In genomic region chr17:37368577-37368976, GRCh38 we compare ENCODE assay signal across 18 cellular contexts. TPM values are rescaled to one million over a fixed set of nuclear protein-coding genes. Genes with fewer than 3 reads are reported as not detected.
A peak's percentile ranks its signal among the peaks of the same experiment; 100 is the strongest.
DNase-seq lines count a peak whose midpoint lies in the region; ATAC-seq and TF ChIP-seq lines count a peak whose summit lies in the region.
"Had no signal": no experiment of that assay in that cellular context is flagged by ENCODE, and none has a peak within 500 bp of the region (broad histone marks: within the 10 kb centered on the region; RNA-seq: fewer than 3 reads in every experiment).

No MANE protein-coding gene starts in this region.

- no peak overlapping the region for H3K27ac Mint-ChIP-seq in T-helper 17 cell
- H3K27ac Mint-ChIP-seq: dendritic cell treated with granulocyte-macrophage colony-stimulating factor and Interleukin-4, amounts not matched to agents 40 ng/mL and 50 ng/mL, for 4 days had no signal

- H3K4me1 ChIP-seq in osteoblast (ENCODE audit: insufficient read depth, low read length): peaks cover 5% of the 10 kb centered on the region
- H3K4me1 ChIP-seq: testis had no signal

- H3K4me3 ChIP-seq in osteoblast (ENCODE audit: insufficient read depth, low read length): no peak overlapping the region
- H3K4me3 ChIP-seq in coronary artery: no peak overlapping the region
- H3K4me3 ChIP-seq: mucosa of descending colon, testis had no signal

- H4K20me1 ChIP-seq in osteoblast (ENCODE audit: insufficient read depth, low read length): no peaks in the 10 kb centered on the region

- DNase-seq in H4 (ENCODE audit: low spot score): peak; percentile 25
- peak; percentile 20 for DNase-seq in NOMO-1 treated with dmso at 0.1 percent for 144 hours (lab: John Stamatoyannopoulos, UW; ENCODE audit: unreplicated experiment)
- DNase-seq in osteoblast (ENCODE audit: insufficient read length, low spot score, missing footprints): peak; percentile 53
- DNase-seq in NCI-H345 treated with DMSO at 0.1 percent for 48 hours (lab: John Stamatoyannopoulos, UW; ENCODE audit: unreplicated experiment): no peak
- DNase-seq in coronary artery (ENCODE audit: low spot score): no peak
- DNase-seq in T-helper 17 cell: no peak
- DNase-seq: DMS 273 treated with DMSO at 0.1 percent for 48 hours, HCEC 1CT, MM.1S, mucosa of descending colon, NCI-H2107, nucleus accumbens, T-helper 2 cell, testis had no signal

- H3K4me1 Mint-ChIP-seq in T-helper 17 cell: peaks cover 4% of the 10 kb centered on the region

- H3K27me3 ChIP-seq in osteoblast (ENCODE audit: insufficient read depth, low read length): no peaks in the 10 kb centered on the region
- H3K27me3 ChIP-seq: testis had no signal

- H3K4me2 ChIP-seq in osteoblast (ENCODE audit: insufficient read depth, low read length): no peak overlapping the region

- TF ChIP-seq CTCF in osteoblast (IDR thresholded peaks at IDR 0.05; ENCODE audit: extremely low read depth, low read depth, low read length) (no peak), coronary artery (IDR thresholded peaks at IDR 0.05) (no peak)

- H3K9me3 ChIP-seq in osteoblast (ENCODE audit: low read depth, low read length) (no peaks in the 10 kb centered on the region), T-helper 17 cell (ENCODE audit: control insufficient read depth, low read length, poor library complexity, severe bottlenecking) (no peaks in the 10 kb centered on the region)
- H3K9me3 ChIP-seq: mucosa of descending colon, testis had no signal

- ATAC-seq in esophagus mucosa (peak; percentile 33), T-helper 17 cell (no peak), HG03442 (IDR thresholded peaks at IDR 0.05; ENCODE audit: unreplicated experiment) (no peak)
- ATAC-seq: mucosa of descending colon had no signal

- H3K27ac ChIP-seq in osteoblast (ENCODE audit: low read depth, low read length): no peak overlapping the region
- no peak overlapping the region for H3K27ac ChIP-seq in coronary artery
- H3K27ac ChIP-seq: testis had no signal

- no peaks in the 10 kb centered on the region for H3K36me3 ChIP-seq in osteoblast (ENCODE audit: insufficient read depth, low read length)

- H3K79me2 ChIP-seq in osteoblast (ENCODE audit: insufficient read depth, low read length): no peaks in the 10 kb centered on the region

- H2AFZ ChIP-seq in osteoblast (ENCODE audit: low read length): no peak overlapping the region

- H3K36me3 Mint-ChIP-seq in T-helper 17 cell (ENCODE audit: low read depth): no peaks in the 10 kb centered on the region

- H3K4me3 Mint-ChIP-seq in T-helper 17 cell: no peak overlapping the region
- H3K4me3 Mint-ChIP-seq: dendritic cell treated with granulocyte-macrophage colony-stimulating factor and Interleukin-4, amounts not matched to agents 40 ng/mL and 50 ng/mL, for 4 days had no signal

- no peaks in the 10 kb centered on the region for H3K27me3 Mint-ChIP-seq in T-helper 17 cell
- H3K27me3 Mint-ChIP-seq: dendritic cell treated with granulocyte-macrophage colony-stimulating factor and Interleukin-4, amounts not matched to agents 40 ng/mL and 50 ng/mL, for 4 days had no signal

RNA-seq across cellular contexts. Expression of gene C17orf78, which starts 7.2 kb away (rescaled TPM):
- total RNA-seq in H4 (2014; rRNA removed; shearing (Covaris generic)): not detected in 2 replicates
- not detected for total RNA-seq in esophagus mucosa
- not detected in 2 replicates for total RNA-seq in osteoblast
- not detected for total RNA-seq in T-helper 17 cell
- total RNA-seq: astrocyte, mucosa of descending colon had no signal

RNA-seq across cellular contexts. Expression of gene ACACA, which starts 38.1 kb away (rescaled TPM):
- total RNA-seq in H4 (2014; rRNA removed; shearing (Covaris generic)): 27.6 and 50.3 TPM in 2 replicates
- total RNA-seq in esophagus mucosa: 119 TPM
- 78.9 and 86.6 TPM in 2 replicates for total RNA-seq in osteoblast
- 10 to 100 TPM; 27.7 to 34.2 TPM for total RNA-seq in T-helper 17 cell

RNA-seq across cellular contexts. Expression of gene TADA2A, which starts 38.1 kb away (rescaled TPM):
- total RNA-seq in H4 (2014; rRNA removed; shearing (Covaris generic)): 11.3 and 15.4 TPM in 2 replicates
- total RNA-seq in esophagus mucosa (8.2 TPM), osteoblast (18.6 and 21.4 TPM in 2 replicates), T-helper 17 cell (10 to 100 TPM; 11.1 to 13.9 TPM)

Comparison
In these comparisons a context has a peak if more than half of its experiments do, and no peak if none do; other contexts are left out.
1. DNase-seq: peak in H4 (single experiment), NOMO-1 treated with dmso at 0.1 percent for 144 hours (single experiment) and osteoblast (single experiment); none in NCI-H345 treated with DMSO at 0.1 percent for 48 hours (single experiment), coronary artery (single experiment) and T-helper 17 cell (0 of 3).